In genomic region chr1:203126151-203126865, GRCh38 we compare ENCODE assay signal across 9 cellular contexts. TPM values are rescaled to one million over a fixed set of nuclear protein-coding genes. Genes with fewer than 3 reads are reported as not detected.
DNase-seq lines count a peak whose midpoint lies in the region; ATAC-seq and TF ChIP-seq lines count a peak whose summit lies in the region.
"Had no signal": no experiment of that assay in that cellular context is flagged by ENCODE, and none has a peak within 500 bp of the region (broad histone marks: within the 10 kb centered on the region; RNA-seq: fewer than 3 reads in every experiment).

No MANE protein-coding gene starts in this region.

- H3K9me3 Mint-ChIP-seq in endodermal cell (no peaks in the 10 kb centered on the region), osteocyte (ENCODE audit: unreplicated experiment) (no peaks in the 10 kb centered on the region)

- H3K27ac Mint-ChIP-seq in endodermal cell (no peak overlapping the region), osteocyte (ENCODE audit: unreplicated experiment) (no peak overlapping the region)
- H3K27ac Mint-ChIP-seq: naive thymus-derived CD4-positive, alpha-beta T cell had no signal

- no peaks in the 10 kb centered on the region for H3K36me3 ChIP-seq in endodermal cell (ENCODE audit: control insufficient read depth, insufficient read depth, low read length)

- peak; percentile 74 for TF ChIP-seq CTCF in endodermal cell (conservative IDR thresholded peaks at IDR 0.05)
- peak; percentile 49 for TF ChIP-seq CTCF in osteocyte (IDR thresholded peaks at IDR 0.05)

- no peak overlapping the region for H3K9ac ChIP-seq in endodermal cell (ENCODE audit: extremely low read depth, low read length, poor library complexity, severe bottlenecking)

- peaks cover 22% of the 10 kb centered on the region for H3K4me1 Mint-ChIP-seq in endodermal cell
- peaks cover 23% of the 10 kb centered on the region for H3K4me1 Mint-ChIP-seq in osteocyte (ENCODE audit: unreplicated experiment)

- no peaks in the 10 kb centered on the region for H3K36me3 Mint-ChIP-seq in endodermal cell (ENCODE audit: low read depth)
- H3K36me3 Mint-ChIP-seq in osteocyte (ENCODE audit: unreplicated experiment): no peaks in the 10 kb centered on the region

- no peaks in the 10 kb centered on the region for H3K9me3 ChIP-seq in endodermal cell (ENCODE audit: control insufficient read depth, low read length)

- no peak overlapping the region for H3K4me3 ChIP-seq in endodermal cell (ENCODE audit: low read length)

- H3K27me3 Mint-ChIP-seq in endodermal cell (ENCODE audit: insufficient read depth) (peaks cover 58% of the 10 kb centered on the region), osteocyte (ENCODE audit: unreplicated experiment) (peaks cover 57% of the 10 kb centered on the region)

- WGBS in endodermal cell (ENCODE audit: insufficient coverage in 1 of 2, insufficient read length in 1 of 2), 2 experiments: 33 to 48% methylated on average over 5 to 7 of the region's 8 CpGs

- H3K4me3 Mint-ChIP-seq in endodermal cell (no peak overlapping the region), osteocyte (ENCODE audit: unreplicated experiment) (no peak overlapping the region)

- H3K4me1 ChIP-seq in endodermal cell (ENCODE audit: control insufficient read depth, insufficient read depth, low read length): peaks cover 11% of the 10 kb centered on the region

- ATAC-seq in GM21390 (IDR thresholded peaks at IDR 0.05; ENCODE audit: unreplicated experiment) (no peak), GM19452 (IDR thresholded peaks at IDR 0.05; ENCODE audit: unreplicated experiment) (no peak)
- ATAC-seq: naive thymus-derived CD4-positive, alpha-beta T cell had no signal

- DNase-seq in GM03348 (ENCODE audit: low spot score) (peak; percentile 72), NCI-H69 (lab: John Stamatoyannopoulos, UW) (peak; percentile 43), endodermal cell (peak; percentile 70), osteocyte (ENCODE audit: extremely low spot score, unreplicated experiment) (peak; percentile 73), NCI-H2081 treated with DMSO at 0.1 percent for 48 hours (lab: John Stamatoyannopoulos, UW) (no peak), KG1 (lab: John Stamatoyannopoulos, UW) (no peak)

- no peak overlapping the region for H3K27ac ChIP-seq in endodermal cell (ENCODE audit: low read depth, low read length)

- H3K27me3 ChIP-seq in endodermal cell (ENCODE audit: control insufficient read depth, insufficient read depth, low read length, poor library complexity, severe bottlenecking): peaks cover 8% of the 10 kb centered on the region

RNA-seq across cellular contexts. Expression of gene ADORA1, which starts 1.2 kb away (rescaled TPM):
- 1 to 10 TPM; 2.0 to 2.1 TPM for total RNA-seq in endodermal cell
- polyA plus RNA-seq in endodermal cell (2013, experiment 1 of 2): 4.3 TPM
- 4.1 TPM for polyA plus RNA-seq in endodermal cell (2013, experiment 2 of 2)
- total RNA-seq in osteocyte: 0.21 and 0.26 TPM in 2 replicates
- polyA plus RNA-seq: naive thymus-derived CD4-positive, alpha-beta T cell had no signal

RNA-seq across cellular contexts. Expression of gene MYOG, which starts 40.5 kb away (rescaled TPM):
- total RNA-seq in endodermal cell: not detected
- not detected for polyA plus RNA-seq in endodermal cell (2013, experiment 1 of 2)
- not detected for polyA plus RNA-seq in endodermal cell (2013, experiment 2 of 2)
- not detected in 2 replicates for total RNA-seq in osteocyte
- total RNA-seq: naive thymus-derived CD4-positive, alpha-beta T cell had no signal
- polyA plus RNA-seq: naive thymus-derived CD4-positive, alpha-beta T cell had no signal

RNA-seq across cellular contexts. Expression of gene MYBPH, which starts 49.3 kb away (rescaled TPM):
- total RNA-seq in endodermal cell: not detected
- polyA plus RNA-seq in endodermal cell (2013, experiment 1 of 2): not detected
- not detected for polyA plus RNA-seq in endodermal cell (2013, experiment 2 of 2)
- total RNA-seq in osteocyte: not detected in 2 replicates
- total RNA-seq: naive thymus-derived CD4-positive, alpha-beta T cell had no signal
- polyA plus RNA-seq: naive thymus-derived CD4-positive, alpha-beta T cell had no signal

Comparison
In these comparisons a context has a peak if more than half of its experiments do, and no peak if none do; other contexts are left out.
1. DNase-seq: peak in GM03348 (single experiment), NCI-H69 (single experiment), endodermal cell (single experiment) and osteocyte (single experiment); none in NCI-H2081 treated with DMSO at 0.1 percent for 48 hours (single experiment) and KG1 (single experiment).